Comparison of ENCODE assay signal across 21 cellular contexts in the genomic region with DNA sequence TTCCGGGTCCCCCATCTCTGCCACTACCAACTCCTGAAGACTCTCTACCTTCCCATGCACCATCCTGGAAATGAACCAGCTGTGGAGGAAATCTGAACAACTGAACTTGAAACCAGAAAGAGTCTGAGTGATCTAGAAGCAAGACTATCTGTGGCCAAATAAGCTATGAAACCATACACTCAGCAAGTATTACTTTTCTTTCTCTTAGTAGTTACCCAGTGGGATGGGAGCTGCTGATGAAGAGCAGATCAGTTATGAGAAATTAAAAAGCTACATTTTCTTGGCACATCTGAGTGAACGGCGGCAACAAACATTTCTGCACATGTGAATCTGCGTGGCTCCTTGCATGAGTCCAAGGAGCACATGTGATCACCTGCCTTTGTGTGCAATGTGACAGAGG.
"Had no signal": no experiment of that assay in that cellular context is flagged by ENCODE, and none has a peak within 500 bp of the region (broad histone marks: within the 10 kb centered on the region; RNA-seq: fewer than 3 reads in every experiment).

No MANE protein-coding gene starts in this region.

- H3K36me3 ChIP-seq: Peyer's patch had no signal

- ATAC-seq: K562, SK-N-SH treated with all-trans-retinoic acid at 6 μM for 48 hours had no signal

- H2AFZ ChIP-seq: PC-9 had no signal

- DNase-seq: NCI-H1092 treated with DMSO at 0.1 percent for 48 hours; NCI-H1436; NCI-H187; NCI-H2029; NCI-H2081 treated with DMSO at 0.1 percent for 48 hours; NCI-H2171; NCI-H226; NCI-H446; NCI-H510A; NCI-H524 treated with DMSO at 0.1 percent for 48 hours; NCI-H69; NCI-H774; NK-92 treated with Interleukin-12 subunit alpha and Interleukin-12 subunit beta, amount 100 ng/mL, for 24 hours; OCI-M1; PC-9; Peyer's patch; Right ventricle myocardium superior; T-helper 1 cell had no signal

- H3K27ac Mint-ChIP-seq: IgD-negative memory B cell had no signal

- H3K27me3 ChIP-seq: Peyer's patch had no signal

- H3K4me3 ChIP-seq: K562, PC-9, Peyer's patch had no signal

- H3K27ac ChIP-seq: PC-9, Peyer's patch had no signal

- H3K4me1 Mint-ChIP-seq: IgD-negative memory B cell had no signal

- H3K4me3 Mint-ChIP-seq: IgD-negative memory B cell had no signal

- H3K4me1 ChIP-seq: Peyer's patch had no signal

- H3K9me3 ChIP-seq: Peyer's patch had no signal

- H3K4me2 ChIP-seq: PC-9 had no signal
